32 cellular contexts compared by ENCODE assay signal in genomic region chr6:169896826-169897456, GRCh38.
"Had no signal": no experiment of that assay in that cellular context is flagged by ENCODE, and none has a peak within 500 bp of the region (broad histone marks: within the 10 kb centered on the region; RNA-seq: fewer than 3 reads in every experiment).

No MANE protein-coding gene starts in this region.

- H3K4me1 Mint-ChIP-seq: activated CD8-positive, alpha-beta memory T cell treated with anti-CD3 and anti-CD28 coated beads, Interleukin-2, amount 10 ng/mL, durations not matched to agents 7 days and 5 days; activated naive CD8-positive, alpha-beta T cell treated with anti-CD3 and anti-CD28 coated beads, Interleukin-2, amount 50 U/mL, for 24 hours; WTC11 had no signal

- H3K4me3 ChIP-seq: ascending aorta, body of pancreas, SJSA1 had no signal

- H3K27ac Mint-ChIP-seq: activated CD8-positive, alpha-beta memory T cell treated with anti-CD3 and anti-CD28 coated beads, Interleukin-2, amount 10 ng/mL, durations not matched to agents 7 days and 5 days; activated CD8-positive, alpha-beta T cell treated with anti-CD3 and anti-CD28 coated beads, Interleukin-2, amount 10 ng/mL, durations not matched to agents 7 days and 5 days; activated naive CD8-positive, alpha-beta T cell treated with anti-CD3 and anti-CD28 coated beads, Interleukin-2, amount 50 U/mL, for 24 hours; T-helper 1 cell treated with Interleukin-12 subunit alpha and Interleukin-12 subunit beta and Interleukin-4 antibody, amounts not matched to agents 30 μg/mL and 1 μg/mL, for 36 hours; WTC11 had no signal

- H3K4me3 Mint-ChIP-seq: activated CD8-positive, alpha-beta memory T cell treated with anti-CD3 and anti-CD28 coated beads, Interleukin-2, amount 10 ng/mL, durations not matched to agents 7 days and 5 days; activated CD8-positive, alpha-beta T cell treated with anti-CD3 and anti-CD28 coated beads, Interleukin-2, amount 10 ng/mL, durations not matched to agents 7 days and 5 days; activated naive CD8-positive, alpha-beta T cell treated with anti-CD3 and anti-CD28 coated beads, Interleukin-2, amount 50 U/mL, for 24 hours; activated T-cell treated with anti-CD3 and anti-CD28 coated beads, Interleukin-2, amount 50 U/mL, for 4 hours; T-helper 1 cell treated with Interleukin-12 subunit alpha and Interleukin-12 subunit beta and Interleukin-4 antibody, amounts not matched to agents 30 μg/mL and 1 μg/mL, for 36 hours; WTC11 had no signal

- DNase-seq: activated CD4-positive, alpha-beta T cell treated with anti-CD3 and anti-CD28 coated beads for 48 hours; activated CD4-positive, alpha-beta T cell treated with anti-CD3 and anti-CD28 coated beads, Interleukin-2, amount 50 U/mL, for 4 hours; activated CD4-positive, CD25-positive, alpha-beta regulatory T cell treated with anti-CD3 and anti-CD28 coated beads, Interleukin-2, amount 50 U/mL, for 72 hours; activated CD8-positive, alpha-beta memory T cell treated with anti-CD3 and anti-CD28 coated beads, Interleukin-2, amount 10 ng/mL, durations not matched to agents 7 days and 5 days; activated CD8-positive, alpha-beta T cell treated with anti-CD3 and anti-CD28 coated beads, Interleukin-2, amount 10 ng/mL, durations not matched to agents 7 days and 5 days; activated effector memory CD4-positive, alpha-beta T cell treated with anti-CD3 and anti-CD28 coated beads, Interleukin-2, amount 50 U/mL, for 16 hours; activated naive CD4-positive, alpha-beta T cell treated with Interleukin-2 at 50 U/mL for 16 hours; activated naive CD8-positive, alpha-beta T cell treated with anti-CD3 and anti-CD28 coated beads, Interleukin-2, amount 50 U/mL, for 24 hours; activated T-cell treated with anti-CD3 and anti-CD28 coated beads, Interleukin-2, amount 50 U/mL, for 4 hours; amniotic stem cell; body of pancreas; Karpas-422; NCI-H1105 treated with DMSO at 0.1 percent for 48 hours; NCI-H1436 treated with DMSO at 0.1 percent for 48 hours; NCI-H187; NCI-H2081; NCI-H510A treated with DMSO at 0.1 percent for 48 hours; NCI-H69; NK-92 treated with Interleukin-12 subunit alpha and Interleukin-12 subunit beta, amount 100 ng/mL, for 24 hours; OCI-M1; RPMI8226; SHP77; SW 1271; T-helper 9 cell had no signal

- H3K9me3 Mint-ChIP-seq: activated T-cell treated with anti-CD3 and anti-CD28 coated beads, Interleukin-2, amount 50 U/mL, for 4 hours had no signal

- H3K27ac ChIP-seq: ascending aorta, body of pancreas, SJSA1 had no signal

- H3K4me1 ChIP-seq: ascending aorta, body of pancreas, SJSA1 had no signal

- H3K36me3 ChIP-seq: ascending aorta, SJSA1 had no signal

- H3K27me3 ChIP-seq: ascending aorta, body of pancreas, SJSA1 had no signal

- ATAC-seq: activated CD8-positive, alpha-beta memory T cell treated with anti-CD3 and anti-CD28 coated beads, Interleukin-2, amount 10 ng/mL, durations not matched to agents 7 days and 5 days; activated CD8-positive, alpha-beta T cell treated with anti-CD3 and anti-CD28 coated beads, Interleukin-2, amount 10 ng/mL, durations not matched to agents 7 days and 5 days; activated naive CD4-positive, alpha-beta T cell treated with anti-CD3 and anti-CD28 coated beads, Interleukin-2, amount 50 U/mL, for 72 hours; activated naive CD8-positive, alpha-beta T cell treated with anti-CD3 and anti-CD28 coated beads, Interleukin-2, amount 50 U/mL, for 24 hours; activated T-cell treated with anti-CD3 and anti-CD28 coated beads, Interleukin-2, amount 50 U/mL, for 4 hours; body of pancreas; Panc1; SK-N-SH treated with all-trans-retinoic acid at 6 μM for 48 hours; WTC11 had no signal

- FAIRE-seq: bronchial epithelial cell had no signal

- H3K36me3 Mint-ChIP-seq: activated CD8-positive, alpha-beta memory T cell treated with anti-CD3 and anti-CD28 coated beads, Interleukin-2, amount 10 ng/mL, durations not matched to agents 7 days and 5 days had no signal

- H3K27me3 Mint-ChIP-seq: activated CD8-positive, alpha-beta memory T cell treated with anti-CD3 and anti-CD28 coated beads, Interleukin-2, amount 10 ng/mL, durations not matched to agents 7 days and 5 days; activated naive CD8-positive, alpha-beta T cell treated with anti-CD3 and anti-CD28 coated beads, Interleukin-2, amount 50 U/mL, for 24 hours had no signal

- H3K9me3 ChIP-seq: ascending aorta, body of pancreas had no signal
